ENCODE assay signal across 10 cellular contexts in genomic region chr22:41762980-41763779, GRCh38. TPM values are rescaled to one million over a fixed set of nuclear protein-coding genes. Genes with fewer than 3 reads are reported as not detected.
DNase-seq lines count a peak whose midpoint lies in the region; FAIRE-seq and TF ChIP-seq lines count a peak whose summit lies in the region.
"Had no signal": no experiment of that assay in that cellular context is flagged by ENCODE, and none has a peak within 500 bp of the region (broad histone marks: within the 10 kb centered on the region; RNA-seq: fewer than 3 reads in every experiment).

No MANE protein-coding gene starts in this region.

- H3K27me3 Mint-ChIP-seq in H9 (ENCODE audit: low read depth): peaks cover 1% of the 10 kb centered on the region

- H2BK5ac ChIP-seq in H9 (ENCODE audit: insufficient read length, low read length): no peak overlapping the region

- H3K36me3 ChIP-seq in endothelial cell of umbilical vein (ENCODE audit: control insufficient read depth in 2 of 2, extremely low read depth in 1 of 2, insufficient read depth in 2 of 2, low read length in 2 of 2): no peaks in the 10 kb centered on the region
- H3K36me3 ChIP-seq in smooth muscle cell (ENCODE audit: low read depth): no peaks in the 10 kb centered on the region
- no peaks in the 10 kb centered on the region for H3K36me3 ChIP-seq in small intestine (ENCODE audit: control insufficient read depth in 2 of 2, insufficient read depth in 2 of 2, low read length in 2 of 2)

- H4K8ac ChIP-seq in H9 (replicated peaks; ENCODE audit: insufficient read length, low read depth, low read length): no peak overlapping the region

- no peaks in the 10 kb centered on the region for H3K4me1 ChIP-seq in H9 (ENCODE audit: insufficient read depth, low read length)
- H3K4me1 ChIP-seq in endothelial cell of umbilical vein (ENCODE audit: control insufficient read depth, extremely low read depth, insufficient read depth, low read length): peaks cover under 1% of the 10 kb centered on the region
- no peaks in the 10 kb centered on the region for H3K4me1 ChIP-seq in smooth muscle cell (ENCODE audit: low read depth)
- no peaks in the 10 kb centered on the region for H3K4me1 ChIP-seq in small intestine (ENCODE audit: control insufficient read depth in 2 of 2, insufficient read depth in 1 of 2, low read depth in 1 of 2, low read length in 1 of 2)

- no CpG with 5 or more reads among the region's 14 CpGs for WGBS in H9 (ENCODE audit: extremely low coverage, insufficient read length, low lambda C conversion rate)
- WGBS in smooth muscle cell (ENCODE audit: low lambda C conversion rate): 51% methylated on average over 14 of the region's 14 CpGs
- WGBS in small intestine, 3 donors: 53 to 62% (median 56%) methylated on average over 14 of the region's 14 CpGs

- no peak overlapping the region for H3K4me3 Mint-ChIP-seq in H9

- CTCF ChIA-PET in endothelial cell of umbilical vein (lab: Charles Lee): interaction anchor here (0.7 to 2.5 kb wide), 10 partner anchors 16 to 163 kb away, joined by 3 to 17 read pairs (median 4); partner anchors contain the start of gene CCDC134

- no peaks in the 10 kb centered on the region for H3K23me2 ChIP-seq in H9 (ENCODE audit: insufficient read length, low read depth, low read length, poor library complexity, severe bottlenecking)

- FAIRE-seq in endothelial cell of umbilical vein (lab: Jason Lieb, UNC) (peak; percentile 44), small intestine (lab: Jason Lieb, UNC) (no peak)

- H4K91ac ChIP-seq in H9 (ENCODE audit: insufficient read length, low read depth, low read length): no peak overlapping the region

- H3T11ph ChIP-seq in H9 (ENCODE audit: low read length): no peak overlapping the region

- H2AFZ ChIP-seq in H9 (ENCODE audit: low read length): no peak overlapping the region
- H2AFZ ChIP-seq in endothelial cell of umbilical vein (ENCODE audit: low read depth, low read length): no peak overlapping the region
- no peak overlapping the region for H2AFZ ChIP-seq in smooth muscle cell (ENCODE audit: low read depth)

- H3K4me1 Mint-ChIP-seq in H9: peaks cover 4 to 8% of the 10 kb centered on the region in 2 experiments

- no peak overlapping the region for H3K4ac ChIP-seq in H9 (ENCODE audit: low read depth, low read length)

- H3K27me3 ChIP-seq in H9 (ENCODE audit: insufficient read depth, low read length) (no peaks in the 10 kb centered on the region), endothelial cell of umbilical vein (ENCODE audit: control insufficient read depth in 2 of 2, insufficient read depth in 2 of 2, low read length in 2 of 2) (peaks cover 0 to 3% of the 10 kb centered on the region in 2 experiments), smooth muscle cell (ENCODE audit: low read depth) (no peaks in the 10 kb centered on the region), small intestine (ENCODE audit: control insufficient read depth in 2 of 2, insufficient read depth in 2 of 2, low read length in 2 of 2) (no peaks in the 10 kb centered on the region)

- H3K79me2 ChIP-seq in H9 (ENCODE audit: insufficient read depth, low read length): no peaks in the 10 kb centered on the region
- no peaks in the 10 kb centered on the region for H3K79me2 ChIP-seq in endothelial cell of umbilical vein (ENCODE audit: control insufficient read depth, insufficient read depth, low read length)
- no peaks in the 10 kb centered on the region for H3K79me2 ChIP-seq in smooth muscle cell (ENCODE audit: low read depth)

- no peak overlapping the region for H3K18ac ChIP-seq in H9 (ENCODE audit: insufficient read length, low read depth, low read length)

- H2BK15ac ChIP-seq in H9 (ENCODE audit: low read depth, low read length): no peak overlapping the region

- POLR2A ChIA-PET in endothelial cell of umbilical vein (lab: Charles Lee): no interaction called here

- no peak overlapping the region; a peak in 1 of 7 replicates for H3K27ac Mint-ChIP-seq in H9
- H3K27ac Mint-ChIP-seq: activated naive CD4-positive, alpha-beta T cell treated with anti-CD3 and anti-CD28 coated beads, Interleukin-2, amount 50 U/mL, for 72 hours had no signal

- no peak overlapping the region for H4K5ac ChIP-seq in H9 (ENCODE audit: insufficient read length, low read depth, low read length)

- TF ChIP-seq CTCF in AG10803 (conservative IDR thresholded peaks at IDR 0.05; ENCODE audit: low read length) (peak; percentile 22), H9 (conservative IDR thresholded peaks at IDR 0.05) (peak; percentile 96), endothelial cell of umbilical vein (IDR thresholded peaks at IDR 0.05; ENCODE audit: extremely low read depth in 1 of 2, insufficient read depth in 1 of 2, low read depth in 1 of 2, low read length in 2 of 2) (peak; percentile 31 to 49), smooth muscle cell (IDR thresholded peaks at IDR 0.05; ENCODE audit: borderline replicate concordance, insufficient read depth, poor library complexity, severe bottlenecking) (peak; percentile 44)

- no peak overlapping the region for H3K14ac ChIP-seq in H9 (ENCODE audit: insufficient read depth, low read length)

- H3K36me3 Mint-ChIP-seq in H9 (ENCODE audit: insufficient read depth in 1 of 3, low read depth in 3 of 3): no peaks in the 10 kb centered on the region
- H3K36me3 Mint-ChIP-seq: activated naive CD4-positive, alpha-beta T cell treated with anti-CD3 and anti-CD28 coated beads, Interleukin-2, amount 50 U/mL, for 72 hours had no signal

- H3K9me3 ChIP-seq in H9 (ENCODE audit: control insufficient read depth, low read depth, low read length) (no peaks in the 10 kb centered on the region), endothelial cell of umbilical vein (replicated peaks; ENCODE audit: control insufficient read depth, insufficient read depth, low read length) (no peaks in the 10 kb centered on the region), smooth muscle cell (replicated peaks; ENCODE audit: low read depth) (no peaks in the 10 kb centered on the region), small intestine (ENCODE audit: control insufficient read depth, low read depth) (no peaks in the 10 kb centered on the region)

- H2BK20ac ChIP-seq in H9 (ENCODE audit: low read depth, low read length, poor library complexity, severe bottlenecking): no peak overlapping the region

- H3K27ac ChIP-seq in H9 (ENCODE audit: insufficient read length, low read depth, low read length) (no peak overlapping the region), endothelial cell of umbilical vein (ENCODE audit: insufficient read depth, low read depth, low read length) (no peak overlapping the region), smooth muscle cell (ENCODE audit: low read depth) (no peak overlapping the region), small intestine (ENCODE audit: low read depth in 1 of 2, low read length in 1 of 2) (no peak overlapping the region)
- H3K27ac ChIP-seq: skin epidermis had no signal

- no peak overlapping the region for H2BK12ac ChIP-seq in H9 (ENCODE audit: insufficient read length, low read depth, low read length)

- H3F3A ChIP-seq in smooth muscle cell (ENCODE audit: low read depth): no peaks in the 10 kb centered on the region

- no peaks in the 10 kb centered on the region for H3K79me1 ChIP-seq in H9 (ENCODE audit: insufficient read depth, low read depth, low read length, poor library complexity, severe bottlenecking)

- TF ChIP-seq POLR2A in endothelial cell of umbilical vein (IDR thresholded peaks at IDR 0.05; ENCODE audit: low read depth, low read length): no peak

- dilution Hi-C loops in endothelial cell of umbilical vein (cut with MboI; ENCODE audit: extremely low pct_ligation_motif_present, low sequenced_read_pairs): no loop called here

- no peak overlapping the region for H3K56ac ChIP-seq in H9 (ENCODE audit: insufficient read length, low read depth, low read length)

- DNase-seq in AG10803 (ENCODE audit: low read depth) (no peak), H9 (peak; percentile 91), SK-N-DZ (ENCODE audit: low spot score) (peak; percentile 43), endothelial cell of umbilical vein (ENCODE audit: low read depth, low spot score) (peak; percentile 16), smooth muscle cell (lab: John Stamatoyannopoulos, UW; ENCODE audit: unreplicated experiment) (no peak), small intestine (no peak), NCI-H2029 treated with DMSO at 0.1 percent for 48 hours (lab: John Stamatoyannopoulos, UW) (no peak), NCI-H446 (lab: John Stamatoyannopoulos, UW) (no peak)

- intact Hi-C loops in endothelial cell of umbilical vein (cut with micrococcal nuclease): loop anchor here (2.0 kb wide), 1 partner anchor 18 kb away; no protein-coding TSS in a partner anchor

- no peak overlapping the region for H3K4me3 ChIP-seq in AG10803 (ENCODE audit: low read length)
- no peak overlapping the region for H3K4me3 ChIP-seq in endothelial cell of umbilical vein (replicated peaks in 1 of 3; ENCODE audit: insufficient read depth in 1 of 3, low read depth in 1 of 3, low read length in 3 of 3)
- no peak overlapping the region for H3K4me3 ChIP-seq in smooth muscle cell
- H3K4me3 ChIP-seq in small intestine (ENCODE audit: low read depth in 1 of 2, low read length in 2 of 2): no peak overlapping the region
- H3K4me3 ChIP-seq: skin epidermis had no signal

- H4K20me1 ChIP-seq in H9 (ENCODE audit: control insufficient read depth, insufficient read depth, insufficient read length) (no peaks in the 10 kb centered on the region), endothelial cell of umbilical vein (replicated peaks; ENCODE audit: control insufficient read depth, extremely low read depth, insufficient read depth, low read length) (no peaks in the 10 kb centered on the region), smooth muscle cell (ENCODE audit: low read depth) (no peaks in the 10 kb centered on the region)

- no peak overlapping the region for H2BK120ac ChIP-seq in H9 (ENCODE audit: low read depth, low read length, poor library complexity, severe bottlenecking)

- no peak overlapping the region for H3K23ac ChIP-seq in H9 (ENCODE audit: insufficient read length, low read depth, low read length)

- no peak overlapping the region for H3K9ac ChIP-seq in H9 (ENCODE audit: extremely low read depth, insufficient read length, low read length)
- no peak overlapping the region for H3K9ac ChIP-seq in endothelial cell of umbilical vein (replicated peaks; ENCODE audit: extremely low read depth, insufficient read depth, low read length)
- no peak overlapping the region for H3K9ac ChIP-seq in smooth muscle cell (ENCODE audit: low read depth)

- H3K4me2 ChIP-seq in H9 (ENCODE audit: insufficient read depth, insufficient read length, low read length): no peak overlapping the region
- no peak overlapping the region for H3K4me2 ChIP-seq in endothelial cell of umbilical vein (ENCODE audit: insufficient read depth, low read length)
- no peak overlapping the region for H3K4me2 ChIP-seq in smooth muscle cell

- no TSS peak for BruUV-seq in endothelial cell of umbilical vein (replicated peaks; lab: Mats Ljungman, UMichigan)

- no peaks in the 10 kb centered on the region for H3K9me1 ChIP-seq in endothelial cell of umbilical vein (replicated peaks; ENCODE audit: control insufficient read depth, extremely low read depth, insufficient read depth, low read length)

- H2AK5ac ChIP-seq in H9 (ENCODE audit: insufficient read length, low read length): no peak overlapping the region

- H3K9me3 Mint-ChIP-seq in H9: no peaks in the 10 kb centered on the region; a peak in 1 of 5 replicates
- H3K9me3 Mint-ChIP-seq: activated naive CD4-positive, alpha-beta T cell treated with anti-CD3 and anti-CD28 coated beads, Interleukin-2, amount 50 U/mL, for 72 hours had no signal

RNA-seq across cellular contexts. Expression of gene CCDC134, which starts 37.3 kb away (rescaled TPM):
- 19.3 and 20.7 TPM in 2 replicates for total RNA-seq in H9 (2021)
- polyA plus RNA-seq in SK-N-DZ (2014; cell fraction: cytosol; rRNA removed): 7.3 and 13.7 TPM in 2 replicates
- polyA plus RNA-seq in SK-N-DZ (2014; cell fraction: nucleus; rRNA removed): 4.9 and 6.8 TPM in 2 replicates
- 8.1 and 8.4 TPM in 2 replicates for total RNA-seq in endothelial cell of umbilical vein
- polyA plus RNA-seq in endothelial cell of umbilical vein: 4.0 and 4.5 TPM in 2 replicates
- polyA plus RNA-seq in endothelial cell of umbilical vein (2011; cell fraction: cytosol; rRNA removed): 4.1 and 5.0 TPM in 2 replicates
- polyA plus RNA-seq in endothelial cell of umbilical vein (2011; cell fraction: nucleus; rRNA removed): 4.5 TPM in 2 replicates
- 2.3 and 3.0 TPM in 2 replicates for polyA plus RNA-seq in endothelial cell of umbilical vein (2012)
- 10.3 and 13.1 TPM in 2 replicates for polyA minus RNA-seq in endothelial cell of umbilical vein
- polyA minus RNA-seq in endothelial cell of umbilical vein (2011; cell fraction: cytosol; rRNA and poly(A)+ RNA removed): 4.9 TPM
- polyA minus RNA-seq in endothelial cell of umbilical vein (2011; cell fraction: nucleus; rRNA and poly(A)+ RNA removed): 2.3 and 2.5 TPM in 2 replicates
- 6.5 and 7.4 TPM in 2 replicates for total RNA-seq in smooth muscle cell
- 4.6 and 8.8 TPM in 2 replicates for polyA plus RNA-seq in smooth muscle cell
- 1 to 10 TPM; 2.2 to 4.9 (median 2.4) TPM for polyA plus RNA-seq in small intestine

Comparison
In these comparisons a context has a peak if more than half of its experiments do, and no peak if none do; other contexts are left out.
1. DNase-seq: peak in H9 (single experiment), SK-N-DZ (single experiment) and endothelial cell of umbilical vein (single experiment); none in AG10803 (single experiment), smooth muscle cell (single experiment), small intestine (single experiment), NCI-H2029 treated with DMSO at 0.1 percent for 48 hours (single experiment) and NCI-H446 (0 of 2).
2. CTCF ChIP-seq: peak in every context shown above with its lines; median percentile 96 in H9; 44 in smooth muscle cell; 40 in endothelial cell of umbilical vein; 22 in AG10803.